17 cellular contexts compared by ENCODE assay signal in genomic region chrX:13197961-13198761, GRCh38.
A peak's percentile ranks its signal among the peaks of the same experiment; 100 is the strongest.
DNase-seq lines count a peak whose midpoint lies in the region; FAIRE-seq and TF ChIP-seq lines count a peak whose summit lies in the region.
"Had no signal": no experiment of that assay in that cellular context is flagged by ENCODE, and none has a peak within 500 bp of the region (broad histone marks: within the 10 kb centered on the region; RNA-seq: fewer than 3 reads in every experiment).

No MANE protein-coding gene starts in this region.

- no CpG with 5 or more reads among the region's 4 CpGs for WGBS in neuronal stem cell (ENCODE audit: extremely low coverage in 2 of 2, insufficient read length in 2 of 2, insufficient replicate concordance in 1 of 2), 2 donors
- 68% methylated on average over 4 of the region's 4 CpGs for WGBS in suprapubic skin

- no peaks in the 10 kb centered on the region for H3K9me2 ChIP-seq in OCI-LY1 (ENCODE audit: low read depth, low read length)

- no peak overlapping the region for H3K4me3 ChIP-seq in OCI-LY1 (ENCODE audit: low read depth, low read length, poor library complexity, severe bottlenecking)
- no peak overlapping the region for H3K4me3 ChIP-seq in neuronal stem cell (ENCODE audit: low read length in 2 of 2)
- no peak overlapping the region for H3K4me3 ChIP-seq in suprapubic skin
- H3K4me3 ChIP-seq: ascending aorta; BLaER1 treated with 17β-estradiol and CSF1 and Interleukin-3, amounts not matched to agents 10 nM and 100 nM; skin epidermis had no signal

- no peaks in the 10 kb centered on the region for H4K20me1 ChIP-seq in OCI-LY1 (ENCODE audit: insufficient read depth, low read length)
- H4K20me1 ChIP-seq: BLaER1 treated with 17β-estradiol and CSF1 and Interleukin-3, amounts not matched to agents 10 nM and 100 nM had no signal

- H2BK120ac ChIP-seq in neuronal stem cell (ENCODE audit: low read depth, low read length) = no peak overlapping the region

- no peak overlapping the region for H3K18ac ChIP-seq in neuronal stem cell (ENCODE audit: low read length)

- no peak overlapping the region for H2BK5ac ChIP-seq in neuronal stem cell (ENCODE audit: low read length)

- peak overlapping the region; percentile 27; the same call in 1 of the 2 replicates for H2AFZ ChIP-seq in OCI-LY1 (ENCODE audit: low read length)
- peak overlapping the region; percentile 55 for H2AFZ ChIP-seq in neuronal stem cell (ENCODE audit: low read length)

- no peak overlapping the region for H4K91ac ChIP-seq in neuronal stem cell (ENCODE audit: low read depth, low read length, poor library complexity)

- no peak overlapping the region for H2BK12ac ChIP-seq in neuronal stem cell (ENCODE audit: low read length)

- H3K79me2 ChIP-seq in OCI-LY1 (ENCODE audit: insufficient read depth, low read length) = no peaks in the 10 kb centered on the region

- H3K4ac ChIP-seq in neuronal stem cell (ENCODE audit: low read length) = no peak overlapping the region

- DNase-seq in GM18507 (ENCODE audit: extremely low spot score, insufficient read length, low read depth) (no peak), iPS DF 19.7 (ENCODE audit: low read depth, low spot score) (peak; percentile 75), neuronal stem cell (ENCODE audit: low spot score) (no peak), suprapubic skin (ENCODE audit: low spot score in 2 of 2) (no peak), SHP77 (lab: John Stamatoyannopoulos, UW) (no peak), mesenteric fat pad (ENCODE audit: low spot score) (no peak)
- DNase-seq: activated CD4-positive, alpha-beta T cell treated with anti-CD3 and anti-CD28 coated beads for 48 hours; activated naive CD4-positive, alpha-beta T cell treated with anti-CD3 and anti-CD28 coated beads for 36 hours; IMR-90; MV-4-11; NCI-H2029 treated with DMSO at 0.1 percent for 48 hours; NCI-H524 had no signal

- TF ChIP-seq POLR2A in suprapubic skin (IDR thresholded peaks at IDR 0.05) = no peak

- H3K9ac ChIP-seq in OCI-LY1 (ENCODE audit: low read length) (no peak overlapping the region; the same call in 1 of the 2 replicates), neuronal stem cell (ENCODE audit: low read depth, low read length, poor library complexity) (no peak overlapping the region)
- H3K9ac ChIP-seq: BLaER1 treated with 17β-estradiol and CSF1 and Interleukin-3, amounts not matched to agents 10 nM and 100 nM had no signal

- peak overlapping the region; percentile 51 for H3K27ac ChIP-seq in OCI-LY1 (ENCODE audit: low read depth, low read length, poor library complexity, severe bottlenecking)
- H3K27ac ChIP-seq in neuronal stem cell (replicated peaks; ENCODE audit: low read length) = no peak overlapping the region
- no peak overlapping the region for H3K27ac ChIP-seq in suprapubic skin
- H3K27ac ChIP-seq: ascending aorta; BLaER1 treated with 17β-estradiol and CSF1 and Interleukin-3, amounts not matched to agents 10 nM and 100 nM; skin epidermis had no signal

- TF ChIP-seq CTCF in OCI-LY1 (IDR thresholded peaks at IDR 0.05; ENCODE audit: low read length) (no peak), suprapubic skin (IDR thresholded peaks at IDR 0.05) (no peak)

- peak; percentile 18 for FAIRE-seq in GM18507 (lab: Jason Lieb, UNC)
- FAIRE-seq: endometrium had no signal

- peaks cover 38% of the 10 kb centered on the region for H3K4me1 ChIP-seq in OCI-LY1 (ENCODE audit: insufficient read depth, low read length, severe bottlenecking)
- H3K4me1 ChIP-seq in neuronal stem cell (ENCODE audit: control insufficient read depth in 2 of 2, insufficient read depth in 1 of 2, low read depth in 1 of 2, low read length in 2 of 2) = peaks cover 4 to 6% of the 10 kb centered on the region in 2 donors
- peaks cover 3% of the 10 kb centered on the region for H3K4me1 ChIP-seq in suprapubic skin
- H3K4me1 ChIP-seq: ascending aorta had no signal

- H3F3A ChIP-seq in OCI-LY1 (ENCODE audit: insufficient read depth, low read length) = no peaks in the 10 kb centered on the region

- no peaks in the 10 kb centered on the region for H3K79me1 ChIP-seq in neuronal stem cell (ENCODE audit: low read depth, low read length)

- TF ChIP-seq EP300 in suprapubic skin (IDR thresholded peaks at IDR 0.05) = no peak

- no peak overlapping the region for H3K14ac ChIP-seq in neuronal stem cell (ENCODE audit: low read length)

- no peaks in the 10 kb centered on the region for H3K9me3 ChIP-seq in OCI-LY1 (ENCODE audit: low read length)
- H3K9me3 ChIP-seq in neuronal stem cell (replicated peaks in 1 of 2; ENCODE audit: control insufficient read depth in 2 of 2, insufficient read depth in 1 of 2, low read depth in 1 of 2, low read length in 2 of 2) = no peaks in the 10 kb centered on the region
- H3K9me3 ChIP-seq in suprapubic skin = no peaks in the 10 kb centered on the region
- H3K9me3 ChIP-seq: ascending aorta; BLaER1 treated with 17β-estradiol and CSF1 and Interleukin-3, amounts not matched to agents 10 nM and 100 nM had no signal

- H2AK5ac ChIP-seq in neuronal stem cell (ENCODE audit: low read depth, low read length) = no peak overlapping the region

- H2BK15ac ChIP-seq in neuronal stem cell (ENCODE audit: low read length) = no peak overlapping the region

- H3K4me2 ChIP-seq in OCI-LY1 (ENCODE audit: low read length) (no peak overlapping the region), neuronal stem cell (ENCODE audit: insufficient read depth, low read length, poor library complexity, severe bottlenecking) (no peak overlapping the region)

- no peaks in the 10 kb centered on the region for H3K27me3 ChIP-seq in OCI-LY1 (ENCODE audit: insufficient read depth, low read length)
- H3K27me3 ChIP-seq in neuronal stem cell (ENCODE audit: control insufficient read depth in 3 of 3, insufficient read depth in 3 of 3, low read depth in 1 of 3, low read length in 3 of 3) = no peaks in the 10 kb centered on the region
- no peaks in the 10 kb centered on the region for H3K27me3 ChIP-seq in suprapubic skin
- H3K27me3 ChIP-seq: ascending aorta had no signal

- no peak overlapping the region for H4K8ac ChIP-seq in neuronal stem cell (ENCODE audit: low read depth, low read length)

- H3K23ac ChIP-seq in neuronal stem cell (ENCODE audit: low read depth, low read length, poor library complexity) = no peak overlapping the region

- H3K36me3 ChIP-seq in OCI-LY1 (ENCODE audit: insufficient read depth, low read length) (no peaks in the 10 kb centered on the region), neuronal stem cell (replicated peaks in 1 of 2; ENCODE audit: control insufficient read depth in 2 of 2, insufficient read depth in 2 of 2, low read length in 2 of 2) (no peaks in the 10 kb centered on the region), suprapubic skin (no peaks in the 10 kb centered on the region)
- H3K36me3 ChIP-seq: ascending aorta; BLaER1 treated with 17β-estradiol and CSF1 and Interleukin-3, amounts not matched to agents 10 nM and 100 nM had no signal
